18 cellular contexts compared by ENCODE assay signal in genomic region chr10:126203746-126204145, GRCh38.
DNase-seq lines count a peak whose midpoint lies in the region; ATAC-seq and TF ChIP-seq lines count a peak whose summit lies in the region.
"Had no signal": no experiment of that assay in that cellular context is flagged by ENCODE, and none has a peak within 500 bp of the region (broad histone marks: within the 10 kb centered on the region; RNA-seq: fewer than 3 reads in every experiment).

No MANE protein-coding gene starts in this region.

- peak overlapping the region; percentile 15 for H2BK120ac ChIP-seq in mesenchymal stem cell (ENCODE audit: low read depth, low read length)

- H3K4me3 ChIP-seq in mesenchymal stem cell (ENCODE audit: insufficient read depth in 1 of 2, low read depth in 1 of 2, low read length in 2 of 2) = no peak overlapping the region

- H3K4me1 Mint-ChIP-seq in chondrocyte (ENCODE audit: low read depth) = peaks cover 98% of the 10 kb centered on the region

- peaks cover 21% of the 10 kb centered on the region for H3K79me1 ChIP-seq in mesenchymal stem cell (replicated peaks; ENCODE audit: low read length, poor library complexity, severe bottlenecking)

- no peak overlapping the region for H2BK5ac ChIP-seq in mesenchymal stem cell (ENCODE audit: low read depth, low read length, poor library complexity, severe bottlenecking)

- H2BK15ac ChIP-seq in mesenchymal stem cell (ENCODE audit: low read depth, poor library complexity, severe bottlenecking) = peak overlapping the region; percentile 26

- no peak overlapping the region for H4K8ac ChIP-seq in mesenchymal stem cell (ENCODE audit: low read length)

- H3K36me3 ChIP-seq in mesenchymal stem cell (ENCODE audit: control insufficient read depth in 1 of 2, insufficient read depth in 2 of 2, low read depth in 1 of 2, low read length in 2 of 2) = peaks cover 6 to 19% of the 10 kb centered on the region in 2 experiments

- H4K91ac ChIP-seq in mesenchymal stem cell (ENCODE audit: low read length) = no peak overlapping the region

- H2BK12ac ChIP-seq in mesenchymal stem cell (ENCODE audit: low read length in 2 of 2) = peak overlapping the region; percentile 18 to 40

- H3K9me3 ChIP-seq in mesenchymal stem cell (ENCODE audit: control insufficient read depth, low read length) = no peaks in the 10 kb centered on the region

- H3K4ac ChIP-seq in mesenchymal stem cell (ENCODE audit: low read depth in 1 of 2, low read length in 2 of 2) = no peak overlapping the region

- TF ChIP-seq CTCF in chondrocyte (IDR thresholded peaks at IDR 0.05) = no peak

- no peak overlapping the region for H3K9ac ChIP-seq in mesenchymal stem cell (ENCODE audit: low read length)

- no peaks in the 10 kb centered on the region for H3K27me3 ChIP-seq in mesenchymal stem cell (ENCODE audit: control insufficient read depth in 1 of 2, insufficient read depth in 1 of 2, low read length in 2 of 2)

- H3K27ac ChIP-seq in mesenchymal stem cell (ENCODE audit: low read length, poor library complexity, severe bottlenecking) = no peak overlapping the region

- no peak overlapping the region for H3K14ac ChIP-seq in mesenchymal stem cell (ENCODE audit: low read length in 2 of 2)

- H3K27ac Mint-ChIP-seq in chondrocyte (ENCODE audit: unreplicated experiment) = peak overlapping the region; percentile 94
- H3K27ac Mint-ChIP-seq: IgD-negative memory B cell had no signal

- 100% methylated on average over 1 of the region's 7 CpGs for WGBS in mesenchymal stem cell

- H2AFZ ChIP-seq in mesenchymal stem cell (ENCODE audit: low read depth, low read length) = no peak overlapping the region

- no peak overlapping the region for H3K4me3 Mint-ChIP-seq in chondrocyte (ENCODE audit: unreplicated experiment)
- H3K4me3 Mint-ChIP-seq: IgD-negative memory B cell had no signal

- peaks cover 3% of the 10 kb centered on the region for H3K36me3 Mint-ChIP-seq in chondrocyte (ENCODE audit: low read depth)
- H3K36me3 Mint-ChIP-seq: IgD-negative memory B cell had no signal

- H3K18ac ChIP-seq in mesenchymal stem cell (ENCODE audit: low read depth in 1 of 2, low read length in 2 of 2) = no peak overlapping the region

- H3K27me3 Mint-ChIP-seq in chondrocyte (ENCODE audit: low read depth) = no peaks in the 10 kb centered on the region

- peaks cover 5% of the 10 kb centered on the region for H3K4me1 ChIP-seq in mesenchymal stem cell (ENCODE audit: control insufficient read depth, insufficient read depth, low read depth, low read length)

- ATAC-seq in HG02642 (IDR thresholded peaks at IDR 0.05; ENCODE audit: poor library complexity, unreplicated experiment) (no peak), GM19328 (IDR thresholded peaks at IDR 0.05; ENCODE audit: unreplicated experiment) (no peak), GM21423 (IDR thresholded peaks at IDR 0.05; ENCODE audit: unreplicated experiment) (no peak)

- no peak overlapping the region for H3K23ac ChIP-seq in mesenchymal stem cell (ENCODE audit: low read length in 2 of 2)

- H3K4me2 ChIP-seq in mesenchymal stem cell (ENCODE audit: low read length, poor library complexity, severe bottlenecking) = no peak overlapping the region

- DNase-seq in activated CD4-positive, alpha-beta T cell treated with anti-CD3 and anti-CD28 coated beads for 48 hours = peak; percentile 8
- DNase-seq in activated CD4-positive, alpha-beta T cell treated with anti-CD3 and anti-CD28 coated beads for 4 hours = no peak
- DNase-seq in chondrocyte (ENCODE audit: low spot score) = no peak
- DNase-seq in mesenchymal stem cell = no peak
- DNase-seq in epidermal melanocyte (ENCODE audit: insufficient read length, low spot score) = no peak
- DNase-seq: 8988T, C1 segment of cervical spinal cord, DMS 273 treated with DMSO at 0.1 percent for 48 hours, EL, NCI-H1417 treated with DMSO at 0.1 percent for 48 hours, NCI-H2029, NCI-H510A, NCI-H82, RPMI8226 had no signal

- H3K9me3 Mint-ChIP-seq in chondrocyte (ENCODE audit: low read depth) = peaks cover 3% of the 10 kb centered on the region
- H3K9me3 Mint-ChIP-seq: IgD-negative memory B cell had no signal

- no peak overlapping the region for H2AK5ac ChIP-seq in mesenchymal stem cell (ENCODE audit: low read length, severe bottlenecking)
